ENCODE assay signal across 21 cellular contexts in the genomic region with DNA sequence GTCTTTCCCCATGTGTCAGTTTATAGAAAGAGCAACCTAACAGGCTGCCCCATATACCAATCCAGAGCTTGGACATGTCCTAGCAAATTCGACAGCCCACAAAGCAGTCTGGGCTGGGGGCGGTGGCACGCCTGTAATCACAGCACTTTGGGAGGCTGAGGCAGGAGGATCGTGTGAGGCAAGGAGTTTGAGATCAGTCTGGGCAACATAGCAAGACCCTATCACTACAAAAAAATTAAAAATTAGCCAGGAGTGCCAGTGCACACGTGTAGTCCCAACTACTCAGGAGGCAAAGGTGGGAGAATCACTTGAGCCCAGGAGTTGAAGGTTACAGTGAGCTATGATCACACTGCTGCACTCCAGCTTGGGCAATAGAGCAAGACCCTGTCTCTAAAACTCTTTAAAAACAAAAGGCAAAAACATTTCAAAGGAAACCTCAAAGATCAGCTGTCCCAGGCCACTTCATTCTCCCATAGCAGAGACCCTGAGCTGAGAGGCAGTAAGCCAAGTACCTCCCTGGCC.
"Had no signal": no experiment of that assay in that cellular context is flagged by ENCODE, and none has a peak within 500 bp of the region (broad histone marks: within the 10 kb centered on the region; RNA-seq: fewer than 3 reads in every experiment).

No MANE protein-coding gene starts in this region.

- H3K36me3 ChIP-seq: cardiac muscle cell, transverse colon had no signal

- H3K27ac Mint-ChIP-seq: activated naive CD4-positive, alpha-beta T cell treated with anti-CD3 and anti-CD28 coated beads, Interleukin-2, amount 50 U/mL, for 24 hours; effector memory CD8-positive, alpha-beta T cell; stimulated activated effector memory CD8-positive, alpha-beta T cell treated with anti-CD3 and anti-CD28 coated beads, Interleukin-12 subunit alpha, Interleukin-12 subunit beta, amount 100 ng/mL, for 72 hours; T-helper 1 cell treated with Interleukin-12 subunit alpha and Interleukin-12 subunit beta and Interleukin-4 antibody, amounts not matched to agents 30 μg/mL and 1 μg/mL, for 36 hours had no signal

- H3K4me3 Mint-ChIP-seq: activated naive CD4-positive, alpha-beta T cell treated with anti-CD3 and anti-CD28 coated beads, Interleukin-2, amount 50 U/mL, for 24 hours; effector memory CD8-positive, alpha-beta T cell; stimulated activated effector memory CD8-positive, alpha-beta T cell treated with anti-CD3 and anti-CD28 coated beads, Interleukin-12 subunit alpha, Interleukin-12 subunit beta, amount 100 ng/mL, for 72 hours; T-helper 1 cell treated with Interleukin-12 subunit alpha and Interleukin-12 subunit beta and Interleukin-4 antibody, amounts not matched to agents 30 μg/mL and 1 μg/mL, for 36 hours had no signal

- H3K4me3 ChIP-seq: cardiac muscle cell, lung, psoas muscle, transverse colon had no signal

- H3K4me1 ChIP-seq: psoas muscle, transverse colon had no signal

- H3K9me3 ChIP-seq: psoas muscle, transverse colon had no signal

- H3K27me3 ChIP-seq: transverse colon had no signal

- H3K36me3 Mint-ChIP-seq: activated naive CD4-positive, alpha-beta T cell treated with anti-CD3 and anti-CD28 coated beads, Interleukin-2, amount 50 U/mL, for 24 hours; stimulated activated effector memory CD8-positive, alpha-beta T cell treated with anti-CD3 and anti-CD28 coated beads, Interleukin-12 subunit alpha, Interleukin-12 subunit beta, amount 100 ng/mL, for 72 hours had no signal

- DNase-seq: activated CD4-positive, alpha-beta T cell treated with anti-CD3 and anti-CD28 coated beads for 1 hour; activated CD8-positive, alpha-beta memory T cell treated with anti-CD3 and anti-CD28 coated beads for 24 hours; activated gamma-delta T cell; dermis blood vessel endothelial cell; effector memory CD8-positive, alpha-beta T cell; foreskin melanocyte; glutamatergic neuron; hippocampal formation; left colon; occipital lobe; psoas muscle; right cardiac atrium; small intestine; stimulated activated CD4-positive, alpha-beta T cell treated with anti-CD3 and anti-CD28 coated beads, Interleukin-15, amount 100 ng/mL, for 24 hours; stimulated activated CD4-positive, alpha-beta T cell treated with anti-CD3 and anti-CD28 coated beads, Interleukin-4, amount 100 ng/mL, for 1 hour; transverse colon had no signal

- H3K27ac ChIP-seq: cardiac muscle cell, psoas muscle had no signal

- H3K27me3 Mint-ChIP-seq: activated naive CD4-positive, alpha-beta T cell treated with anti-CD3 and anti-CD28 coated beads, Interleukin-2, amount 50 U/mL, for 24 hours had no signal

- H3K9me3 Mint-ChIP-seq: activated naive CD4-positive, alpha-beta T cell treated with anti-CD3 and anti-CD28 coated beads, Interleukin-2, amount 50 U/mL, for 24 hours; effector memory CD8-positive, alpha-beta T cell; stimulated activated effector memory CD8-positive, alpha-beta T cell treated with anti-CD3 and anti-CD28 coated beads, Interleukin-12 subunit alpha, Interleukin-12 subunit beta, amount 100 ng/mL, for 72 hours; T-helper 1 cell treated with Interleukin-12 subunit alpha and Interleukin-12 subunit beta and Interleukin-4 antibody, amounts not matched to agents 30 μg/mL and 1 μg/mL, for 36 hours had no signal

- H3K4me1 Mint-ChIP-seq: activated naive CD4-positive, alpha-beta T cell treated with anti-CD3 and anti-CD28 coated beads, Interleukin-2, amount 50 U/mL, for 24 hours; stimulated activated effector memory CD8-positive, alpha-beta T cell treated with anti-CD3 and anti-CD28 coated beads, Interleukin-12 subunit alpha, Interleukin-12 subunit beta, amount 100 ng/mL, for 72 hours had no signal
